ENCODE assay signal across 1 cellular context in genomic region chr19:54189020-54189667, GRCh38.
TF ChIP-seq lines count a peak whose summit lies in the region.

Gene MBOAT7, minus strand, starts transcription at chr19:54189580. Its CDS starts 1,072 bp downstream, at chr19:54188508.

TF ChIP-seq in HEK293, 187 proteins besides CTCF, POLR2A, EP300 and RAD21 (continued from another document and continues in another):
- TF ChIP-seq ZNF148 (tag by site-specific recombination; IDR thresholded peaks at IDR 0.05; ENCODE audit: borderline replicate concordance) (no peak), ZNF768 (tag by site-specific recombination; IDR thresholded peaks at IDR 0.05) (no peak), ZNF335 (tag by site-specific recombination; conservative IDR thresholded peaks at IDR 0.05) (peak; percentile 88), HOXC10 (CRISPR knock-in tag; IDR thresholded peaks at IDR 0.05) (peak; percentile 94; the same call in 1 of the 2 replicates), ZNF350 (tag by site-specific recombination; IDR thresholded peaks at IDR 0.05) (no peak), TSHZ1 (tag by site-specific recombination; IDR thresholded peaks at IDR 0.05; ENCODE audit: borderline replicate concordance) (no peak), EGR2 (tag by site-specific recombination; IDR thresholded peaks at IDR 0.05; ENCODE audit: low read depth) (0 out of 2 replicates have a peak, but pooled peaks have one; percentile 27), PRDM10 (tag by site-specific recombination; IDR thresholded peaks at IDR 0.05) (peak; percentile 74), ZNF133 (tag by site-specific recombination; IDR thresholded peaks at IDR 0.05) (no peak), ZNF2 (tag by site-specific recombination; IDR thresholded peaks at IDR 0.05) (no peak), ZNF664 (tag by site-specific recombination; IDR thresholded peaks at IDR 0.05) (no peak), ZBTB8A (tag by site-specific recombination; IDR thresholded peaks at IDR 0.05) (peak; percentile 89), SP7 (tag by site-specific recombination; IDR thresholded peaks at IDR 0.05) (0 out of 2 replicates have a peak, but pooled peaks have one; percentile 39), ZNF138 (tag by site-specific recombination; IDR thresholded peaks at IDR 0.05; ENCODE audit: borderline replicate concordance) (no peak), ZNF112 (tag by site-specific recombination; IDR thresholded peaks at IDR 0.05) (no peak), ZFP37 (tag by site-specific recombination; IDR thresholded peaks at IDR 0.05) (no peak), OVOL3 (tag by site-specific recombination; IDR thresholded peaks at IDR 0.05) (no peak), ZNF223 (tag by site-specific recombination; IDR thresholded peaks at IDR 0.05) (no peak), ZNF473 (tag by site-specific recombination; IDR thresholded peaks at IDR 0.05) (no peak), GLI4 (tag by site-specific recombination; IDR thresholded peaks at IDR 0.05) (no peak), ZIC2 (tag by site-specific recombination; IDR thresholded peaks at IDR 0.05) (peak; percentile 47), ZBTB21 (tag by site-specific recombination; IDR thresholded peaks at IDR 0.05) (no peak), ZNF362 (tag by site-specific recombination; IDR thresholded peaks at IDR 0.05) (no peak), ZNF426 (tag by site-specific recombination; IDR thresholded peaks at IDR 0.05) (no peak), ZNF23 (tag by site-specific recombination; IDR thresholded peaks at IDR 0.05; ENCODE audit: borderline replicate concordance) (no peak), INSM2 (tag by site-specific recombination; IDR thresholded peaks at IDR 0.05) (no peak), ZNF610 (tag by site-specific recombination; IDR thresholded peaks at IDR 0.05; ENCODE audit: borderline replicate concordance) (no peak), SP3 (tag by site-specific recombination; IDR thresholded peaks at IDR 0.05) (no peak), ZNF48 (tag by site-specific recombination; IDR thresholded peaks at IDR 0.05) (no peak), ZNF10 (tag by site-specific recombination; IDR thresholded peaks at IDR 0.05) (no peak), ZNF777 (tag by site-specific recombination; IDR thresholded peaks at IDR 0.05; ENCODE audit: borderline replicate concordance) (no peak), ZNF747 (tag by site-specific recombination; IDR thresholded peaks at IDR 0.05) (no peak), ZSCAN30 (tag by site-specific recombination; IDR thresholded peaks at IDR 0.05) (peak; percentile 56; the same call in 1 of the 2 replicates), ZNF521 (tag by site-specific recombination; IDR thresholded peaks at IDR 0.05) (no peak), ZNF792 (tag by site-specific recombination; IDR thresholded peaks at IDR 0.05) (no peak), KLF9 (tag by site-specific recombination; IDR thresholded peaks at IDR 0.05; ENCODE audit: low read depth) (peak; percentile 72), IKZF3 (tag by site-specific recombination; IDR thresholded peaks at IDR 0.05) (0 out of 2 replicates have a peak, but pooled peaks have one; percentile 27), PRDM6 (tag by site-specific recombination; IDR thresholded peaks at IDR 0.05) (no peak), ZNF660 (tag by site-specific recombination; IDR thresholded peaks at IDR 0.05) (peak; percentile 77), ZBTB26 (tag by site-specific recombination; optimal IDR thresholded peaks at IDR 0.05) (peak; percentile 59), ZBTB48 (tag by site-specific recombination; IDR thresholded peaks at IDR 0.05) (no peak), ELK4 (IDR thresholded peaks at IDR 0.05; ENCODE audit: borderline replicate concordance, low read depth, low read length) (no peak), ZNF513 (tag by site-specific recombination; IDR thresholded peaks at IDR 0.05) (no peak), ZNF514 (tag by site-specific recombination; IDR thresholded peaks at IDR 0.05) (no peak)
